ENCODE assay signal across 10 cellular contexts in the genomic region with DNA sequence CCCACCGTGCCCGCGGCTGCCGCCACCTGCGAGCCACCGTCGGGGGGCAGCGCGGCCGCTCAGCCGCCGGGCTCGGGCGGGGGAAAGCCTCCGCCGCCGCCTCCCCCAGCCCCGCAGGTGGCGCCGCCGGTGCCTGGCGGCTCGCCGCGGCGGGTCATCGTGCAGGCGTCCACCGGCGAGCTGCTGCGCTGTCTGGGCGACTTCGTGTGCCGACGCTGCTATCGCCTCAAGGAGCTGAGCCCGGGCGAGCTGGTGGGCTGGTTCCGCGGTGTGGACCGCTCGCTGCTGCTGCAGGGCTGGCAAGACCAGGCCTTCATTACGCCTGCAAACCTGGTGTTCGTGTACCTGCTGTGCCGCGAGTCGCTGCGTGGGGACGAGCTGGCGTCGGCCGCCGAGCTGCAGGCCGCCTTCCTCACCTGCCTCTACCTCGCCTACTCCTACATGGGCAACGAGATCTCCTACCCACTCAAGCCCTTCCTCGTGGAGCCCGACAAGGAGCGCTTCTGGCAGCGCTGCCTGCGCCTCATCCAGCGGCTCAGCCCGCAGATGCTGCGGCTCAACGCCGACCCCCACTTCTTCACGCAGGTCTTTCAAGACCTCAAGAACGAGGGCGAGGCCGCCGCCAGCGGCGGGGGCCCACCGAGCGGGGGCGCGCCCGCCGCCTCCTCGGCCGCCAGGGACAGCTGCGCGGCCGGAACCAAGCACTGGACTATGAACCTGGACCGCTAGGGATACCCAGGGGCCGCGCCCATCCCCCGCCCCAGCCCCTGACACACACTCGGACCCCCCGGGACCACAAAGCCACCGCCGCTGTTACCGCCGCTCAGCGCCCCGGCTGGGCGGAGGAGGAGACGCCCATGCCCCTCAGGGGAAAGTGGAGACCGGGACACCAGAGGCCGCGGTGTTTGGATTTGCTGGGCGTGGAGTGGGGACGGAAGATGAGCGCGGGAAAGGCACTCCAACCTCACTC. TPM values are rescaled to one million over a fixed set of nuclear protein-coding genes. Genes with fewer than 3 reads are reported as not detected.
DNase-seq lines count a peak whose midpoint lies in the region; ATAC-seq and TF ChIP-seq lines count a peak whose summit lies in the region.
"Had no signal": no experiment of that assay in that cellular context is flagged by ENCODE, and none has a peak within 500 bp of the region (broad histone marks: within the 10 kb centered on the region; RNA-seq: fewer than 3 reads in every experiment).

No MANE protein-coding gene starts in this region.

- peaks cover 9% of the 10 kb centered on the region for H3K4me1 ChIP-seq in CD8-positive, alpha-beta T cell (ENCODE audit: insufficient read depth, low read length)
- H3K4me1 ChIP-seq in HEK293 (ENCODE audit: control insufficient read depth, insufficient read depth, low read length), result peaks cover 9% of the 10 kb centered on the region
- H3K4me1 ChIP-seq in foreskin keratinocyte, result peaks cover 6% of the 10 kb centered on the region

- intact Hi-C loops in CD8-positive, alpha-beta T cell (cut with DNase I, micrococcal nuclease), result loop anchor here in 1 of 2 experiments (5.0 kb wide), 1 partner anchor 347 kb away; the partner anchor contains the start of gene PTPRN

- no peaks in the 10 kb centered on the region for H3K36me3 ChIP-seq in CD8-positive, alpha-beta T cell (ENCODE audit: insufficient read depth, low read length)
- H3K36me3 ChIP-seq in HEK293 (ENCODE audit: control insufficient read depth in 2 of 2, insufficient read depth in 1 of 2, low read length in 2 of 2), result no peaks in the 10 kb centered on the region

- no peak for ATAC-seq in CD8-positive, alpha-beta T cell
- ATAC-seq in naive B cell (ENCODE audit: low read depth in 2 of 2) (no peak), foreskin keratinocyte (no peak)
- ATAC-seq in activated CD4-positive, CD25-positive, alpha-beta regulatory T cell treated with anti-CD3 and anti-CD28 coated beads, Interleukin-2, amount 50 U/mL, for 24 hours, result no peak

- H3K27ac ChIP-seq in CD8-positive, alpha-beta T cell (ENCODE audit: low read depth, low read length), result no peak overlapping the region
- H3K27ac ChIP-seq in HEK293 (ENCODE audit: extremely low read depth, low read depth, low read length) (no peak overlapping the region), foreskin keratinocyte (no peak overlapping the region)

- DNase-seq in CD8-positive, alpha-beta T cell, result no peak
- DNase-seq in activated T-cell treated with anti-CD3 and anti-CD28 coated beads, Interleukin-2, amount 50 U/mL, for 48 hours, result peak; percentile 26 to 32
- DNase-seq in naive B cell (no peak), foreskin keratinocyte (no peak), amygdala (lab: John Stamatoyannopoulos, UW) (no peak), dedifferentiated amniotic fluid mesenchymal stem cell (ENCODE audit: extremely low spot score) (no peak)

- CTCF ChIA-PET in CD8-positive, alpha-beta T cell (lab: Charles Lee), result interaction anchor here (1.1 to 1.9 kb wide), 2 partner anchors 20 kb away, joined by 3 to 7 read pairs; no protein-coding TSS in a partner anchor
- CTCF ChIA-PET in HEK293 (lab: Yijun Ruan, JAX), result interaction anchor here (2.2 kb wide), 1 partner anchor 41 kb away, joined by 7 read pairs; no protein-coding TSS in a partner anchor

- peak overlapping the region; percentile 61 for H3K4me3 Mint-ChIP-seq in CD8-positive, alpha-beta T cell
- H3K4me3 Mint-ChIP-seq in naive B cell, result peak overlapping the region in 7 of 8 donors; percentile 60 to 85 (median 71)

- TF ChIP-seq CTCF in CD8-positive, alpha-beta T cell (IDR thresholded peaks at IDR 0.05), result no peak
- TF ChIP-seq CTCF in HEK293 (tag by site-specific recombination; IDR thresholded peaks at IDR 0.05) (no peak), foreskin keratinocyte (conservative IDR thresholded peaks at IDR 0.05) (no peak)

- no peak overlapping the region for H3K4me3 ChIP-seq in CD8-positive, alpha-beta T cell (ENCODE audit: low read depth, low read length)
- H3K4me3 ChIP-seq in HEK293 (ENCODE audit: low read depth, low read length), result peak overlapping the region; percentile 17

- peaks cover 35% of the 10 kb centered on the region for H3K27me3 ChIP-seq in CD8-positive, alpha-beta T cell (ENCODE audit: insufficient read depth, low read length)
- peaks cover 88% of the 10 kb centered on the region for H3K27me3 ChIP-seq in foreskin keratinocyte

- H3K36me3 Mint-ChIP-seq in CD8-positive, alpha-beta T cell, result no peaks in the 10 kb centered on the region
- H3K36me3 Mint-ChIP-seq in naive B cell, result peaks cover 0 to 10% of the 10 kb centered on the region in 2 donors

- H3K9me3 Mint-ChIP-seq in CD8-positive, alpha-beta T cell, result no peaks in the 10 kb centered on the region
- peaks cover 0 to 7% (median 4%) of the 10 kb centered on the region in 7 donors for H3K9me3 Mint-ChIP-seq in naive B cell

- POLR2A ChIA-PET in CD8-positive, alpha-beta T cell (lab: Charles Lee), result interaction anchor here (0.7 kb wide), 1 partner anchor 19 kb away, joined by 3 read pairs; no protein-coding TSS in a partner anchor
- POLR2A ChIA-PET in HEK293 (lab: Yijun Ruan, JAX), result interaction anchor here (1.5 kb wide), 1 partner anchor 51 kb away, joined by 6 read pairs; no protein-coding TSS in a partner anchor

- peaks cover 64% of the 10 kb centered on the region for H3K27me3 Mint-ChIP-seq in CD8-positive, alpha-beta T cell (ENCODE audit: low read depth)
- H3K27me3 Mint-ChIP-seq in naive B cell, result peaks cover 50 to 84% (median 63%) of the 10 kb centered on the region in 3 donors

- H3K27ac Mint-ChIP-seq in CD8-positive, alpha-beta T cell, result no peak overlapping the region
- peak overlapping the region in 2 of 6 donors; percentile 33 to 55 for H3K27ac Mint-ChIP-seq in naive B cell

- H3K9me3 ChIP-seq in CD8-positive, alpha-beta T cell (ENCODE audit: low read length), result no peaks in the 10 kb centered on the region
- no peaks in the 10 kb centered on the region for H3K9me3 ChIP-seq in HEK293 (ENCODE audit: control insufficient read depth, insufficient read depth, low read depth, low read length)

- H3K4me1 Mint-ChIP-seq in CD8-positive, alpha-beta T cell (ENCODE audit: low read depth), result peaks cover 18% of the 10 kb centered on the region
- H3K4me1 Mint-ChIP-seq in naive B cell, result peaks cover 7 to 26% (median 19%) of the 10 kb centered on the region in 3 donors

TF ChIP-seq in HEK293, 187 proteins besides CTCF, POLR2A, EP300 and RAD21 (continues in another document):
- TF ChIP-seq ZFHX2 (tag by site-specific recombination; conservative IDR thresholded peaks at IDR 0.05) (peak; percentile 63), PRDM4 (tag by site-specific recombination; IDR thresholded peaks at IDR 0.05) (no peak), ZNF692 (tag by site-specific recombination; IDR thresholded peaks at IDR 0.05) (peak; percentile 52), ZNF416 (tag by site-specific recombination; IDR thresholded peaks at IDR 0.05) (no peak), SP3 (tag by site-specific recombination; IDR thresholded peaks at IDR 0.05) (no peak), GLIS1 (tag by site-specific recombination; IDR thresholded peaks at IDR 0.05) (peak; percentile 16; the same call in 1 of the 2 replicates)
- TF ChIP-seq, protein P1, sequence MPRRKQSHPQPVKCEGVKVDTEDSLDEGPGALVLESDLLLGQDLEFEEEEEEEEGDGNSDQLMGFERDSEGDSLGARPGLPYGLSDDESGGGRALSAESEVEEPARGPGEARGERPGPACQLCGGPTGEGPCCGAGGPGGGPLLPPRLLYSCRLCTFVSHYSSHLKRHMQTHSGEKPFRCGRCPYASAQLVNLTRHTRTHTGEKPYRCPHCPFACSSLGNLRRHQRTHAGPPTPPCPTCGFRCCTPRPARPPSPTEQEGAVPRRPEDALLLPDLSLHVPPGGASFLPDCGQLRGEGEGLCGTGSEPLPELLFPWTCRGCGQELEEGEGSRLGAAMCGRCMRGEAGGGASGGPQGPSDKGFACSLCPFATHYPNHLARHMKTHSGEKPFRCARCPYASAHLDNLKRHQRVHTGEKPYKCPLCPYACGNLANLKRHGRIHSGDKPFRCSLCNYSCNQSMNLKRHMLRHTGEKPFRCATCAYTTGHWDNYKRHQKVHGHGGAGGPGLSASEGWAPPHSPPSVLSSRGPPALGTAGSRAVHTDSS (tag by site-specific recombination; IDR thresholded peaks at IDR 0.05), result 0 out of 2 replicates have a peak, but pooled peaks have one; percentile 26

RNA-seq across cellular contexts. Expression of gene CDK5R2, which starts 1.0 kb away (rescaled TPM):
- total RNA-seq in CD8-positive, alpha-beta T cell, result not detected
- polyA plus RNA-seq in naive B cell (ENCODE audit: low read depth in 6 of 6) (not detected), foreskin keratinocyte (0.02 TPM in 1 of 2 replicates, not detected in the other)
- not detected in 2 replicates for total RNA-seq in foreskin keratinocyte
- total RNA-seq: osteocyte had no signal

RNA-seq across cellular contexts. Expression of gene FEV, which starts 24.5 kb away (rescaled TPM):
- total RNA-seq in CD8-positive, alpha-beta T cell, result not detected
- not detected for polyA plus RNA-seq in naive B cell (ENCODE audit: low read depth in 6 of 6)
- total RNA-seq in foreskin keratinocyte, result not detected in 2 replicates
- not detected in 2 replicates for polyA plus RNA-seq in foreskin keratinocyte
- total RNA-seq: fibroblast of lung, osteocyte had no signal
- polyA plus RNA-seq: fibroblast of lung had no signal

RNA-seq across cellular contexts. Expression of gene CRYBA2, which starts 32.7 kb away (rescaled TPM):
- not detected for total RNA-seq in CD8-positive, alpha-beta T cell
- polyA plus RNA-seq in naive B cell (ENCODE audit: low read depth in 6 of 6) (not detected), foreskin keratinocyte (not detected in 2 replicates)
- not detected in 2 replicates for total RNA-seq in foreskin keratinocyte
- total RNA-seq: fibroblast of lung, osteocyte had no signal
- polyA plus RNA-seq: fibroblast of lung had no signal

Comparison
In these comparisons a context has a peak if more than half of its experiments do, and no peak if none do; other contexts are left out.
1. DNase-seq: peak in activated T-cell treated with anti-CD3 and anti-CD28 coated beads, Interleukin-2, amount 50 U/mL, for 48 hours (2 of 2); none in CD8-positive, alpha-beta T cell (0 of 7), naive B cell (single experiment), foreskin keratinocyte (0 of 2), amygdala (0 of 56) and dedifferentiated amniotic fluid mesenchymal stem cell (single experiment).